In the genomic region with DNA sequence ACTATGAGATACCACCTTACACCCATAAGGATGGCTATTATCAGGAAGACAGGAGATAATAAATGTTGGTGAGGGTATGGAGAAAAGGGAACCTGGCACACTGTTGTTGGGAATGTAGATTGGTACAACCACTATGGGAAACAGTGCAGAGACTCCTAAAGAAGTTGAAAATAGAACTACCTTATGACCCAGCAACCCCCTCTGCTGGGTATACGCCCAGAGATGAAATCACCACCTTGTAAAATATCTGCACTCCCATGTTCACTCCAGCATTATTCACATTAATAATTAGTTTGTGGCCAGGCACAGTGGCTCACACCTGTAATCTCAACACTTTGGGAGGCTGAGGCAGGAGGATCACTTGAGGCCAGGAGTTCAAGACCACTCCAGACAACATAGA, we compare ENCODE assay signal across 1 cellular context.
TF ChIP-seq lines count a peak whose summit lies in the region.

No MANE protein-coding gene starts in this region.

TF ChIP-seq in HCT116, 20 proteins besides CTCF, POLR2A, EP300 and RAD21:
- TF ChIP-seq MAX (IDR thresholded peaks at IDR 0.05), result no peak
- TF ChIP-seq EZH2phosphoT487 (IDR thresholded peaks at IDR 0.05; ENCODE audit: borderline replicate concordance), result no peak
- TF ChIP-seq SRF (IDR thresholded peaks at IDR 0.05; ENCODE audit: low read depth), result no peak
- TF ChIP-seq POLR2AphosphoS5 (IDR thresholded peaks at IDR 0.05; ENCODE audit: low read depth, low read length), result no peak
- no peak for TF ChIP-seq CBX3 (IDR thresholded peaks at IDR 0.05; ENCODE audit: low read depth)
- TF ChIP-seq ELF1 (IDR thresholded peaks at IDR 0.05; ENCODE audit: borderline replicate concordance, low read depth), result no peak
- TF ChIP-seq CEBPB (IDR thresholded peaks at IDR 0.05; ENCODE audit: low read depth), result no peak
